Comparison of ENCODE assay signal across 8 cellular contexts in the genomic region with DNA sequence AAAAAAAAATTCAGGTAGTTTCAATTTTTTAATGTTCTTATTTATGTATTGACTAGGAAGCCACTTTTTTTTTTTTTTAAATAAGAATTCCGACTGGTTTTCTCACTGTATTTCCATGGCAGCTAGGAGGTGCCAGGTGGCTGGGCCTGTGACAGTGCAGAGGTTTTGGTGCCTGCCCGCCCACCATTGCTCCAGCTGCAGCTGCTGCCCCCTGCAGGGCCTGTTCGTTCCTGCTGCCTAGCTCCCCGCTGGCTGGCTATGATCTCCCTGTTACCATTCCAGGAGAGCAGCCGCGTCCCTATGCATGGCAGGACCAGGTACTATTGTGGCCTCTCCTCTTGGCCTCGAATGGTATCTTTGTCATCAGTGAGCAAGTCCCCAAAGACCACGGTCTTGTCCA. TPM values are rescaled to one million over a fixed set of nuclear protein-coding genes. Genes with fewer than 3 reads are reported as not detected.
DNase-seq lines count a peak whose midpoint lies in the region; ATAC-seq, FAIRE-seq and TF ChIP-seq lines count a peak whose summit lies in the region.
"Not testable (repeated sequence)": the region's sequence is repeated elsewhere in the genome, so short reads cannot be mapped to it uniquely, and the experiment has no call there.

No MANE protein-coding gene starts in this region.

- not testable (repeated sequence) for H3K9me3 ChIP-seq in astrocyte (ENCODE audit: insufficient read depth, low read depth, low read length); psoas muscle; upper lobe of left lung

- H3K27me3 ChIP-seq in astrocyte (ENCODE audit: insufficient read depth, low read length); psoas muscle (ENCODE audit: insufficient read depth in 3 of 3, low read length in 2 of 3); upper lobe of left lung: not testable (repeated sequence)

- not testable (repeated sequence) for H2AFZ ChIP-seq in astrocyte (ENCODE audit: low read depth, low read length)

- H3K4me1 Mint-ChIP-seq in astrocyte (ENCODE audit: low read depth, unreplicated experiment) = not testable (repeated sequence)

- intact Hi-C loops in left cardiac atrium (cut with DNase I) = loop anchor here in 1 of 2 donors (10.0 kb wide), 1 partner anchor 56 kb away; no protein-coding TSS in a partner anchor
- intact Hi-C loops in psoas muscle (cut with DNase I) = loop anchor here in 1 of 2 donors (10.0 kb wide), 1 partner anchor 46 kb away; no protein-coding TSS in a partner anchor

- WGBS in psoas muscle, 3 donors = 13 to 38% (median 15%) methylated on average over 7 to 8 of the region's 8 CpGs
- 0 to 35% methylated on average over 1 to 8 of the region's 8 CpGs for WGBS in upper lobe of left lung, 2 donors

- not testable (repeated sequence) for FAIRE-seq in astrocyte (lab: Jason Lieb, UNC)

- not testable (repeated sequence) for H3K36me3 Mint-ChIP-seq in astrocyte (ENCODE audit: low read depth, unreplicated experiment)

- not testable (repeated sequence) for H3K9me3 Mint-ChIP-seq in astrocyte (ENCODE audit: unreplicated experiment)

- TF ChIP-seq POLR2A in upper lobe of left lung (IDR thresholded peaks at IDR 0.05) = not testable (repeated sequence)

- not testable (repeated sequence) for H3K4me3 ChIP-seq in GM12865 (ENCODE audit: low read depth, low read length); astrocyte (ENCODE audit: insufficient read depth, low read depth, low read length); upper lobe of left lung
- peak overlapping the region; percentile 77 for H3K4me3 ChIP-seq in psoas muscle

- not testable (repeated sequence) for H3K27me3 Mint-ChIP-seq in astrocyte (ENCODE audit: low read depth, unreplicated experiment)

- peaks cover 11% of the 10 kb centered on the region for H3K79me2 ChIP-seq in astrocyte (ENCODE audit: insufficient read depth, low read length)

- DNase-seq in GM12865 (ENCODE audit: low read depth) (peak; percentile 61), NCI-H2227 treated with DMSO at 0.1 percent for 48 hours (lab: John Stamatoyannopoulos, UW) (peak; percentile 24), astrocyte (ENCODE audit: low read depth) (peak; percentile 8), left cardiac atrium (peak; percentile 59), psoas muscle (peak; percentile 61 to 67), upper lobe of left lung (peak; percentile 48 to 90)

- not testable (repeated sequence) for H3K36me3 ChIP-seq in astrocyte (ENCODE audit: insufficient read depth, low read length)
- H3K36me3 ChIP-seq in psoas muscle (ENCODE audit: insufficient read depth in 1 of 2, low read depth in 1 of 2) = peaks cover 6 to 14% of the 10 kb centered on the region in 2 donors
- peaks cover 0 to 13% (median 1%) of the 10 kb centered on the region in 4 donors for H3K36me3 ChIP-seq in upper lobe of left lung

- H3K27ac ChIP-seq in astrocyte (ENCODE audit: low read depth, low read length); upper lobe of left lung: not testable (repeated sequence)
- peak overlapping the region; percentile 92 for H3K27ac ChIP-seq in psoas muscle

- peak; percentile 53 for TF ChIP-seq CTCF in GM12865 (IDR thresholded peaks at IDR 0.05; ENCODE audit: insufficient read depth, low read depth, low read length, missing control alignments)
- not testable (repeated sequence) for TF ChIP-seq CTCF in astrocyte (IDR thresholded peaks at IDR 0.05; ENCODE audit: insufficient read depth, low read depth, low read length)
- TF ChIP-seq CTCF in psoas muscle (IDR thresholded peaks at IDR 0.05) = peak; percentile 59
- TF ChIP-seq CTCF in upper lobe of left lung (IDR thresholded peaks at IDR 0.05) = peak; percentile 51 to 67 (median 60)

- not testable (repeated sequence) for H3K27ac Mint-ChIP-seq in astrocyte (ENCODE audit: unreplicated experiment)

- peaks cover 13% of the 10 kb centered on the region for H3K4me1 ChIP-seq in astrocyte (ENCODE audit: insufficient read depth, low read length)
- H3K4me1 ChIP-seq in psoas muscle = peaks cover 23% of the 10 kb centered on the region
- peaks cover 8 to 44% (median 25%) of the 10 kb centered on the region in 4 donors for H3K4me1 ChIP-seq in upper lobe of left lung

- H3K9ac ChIP-seq in astrocyte (ENCODE audit: low read length) = not testable (repeated sequence)

- peak; percentile 32 for ATAC-seq in HG02885 (IDR thresholded peaks at IDR 0.05; ENCODE audit: poor library complexity, unreplicated experiment)
- ATAC-seq in activated CD4-positive, CD25-positive, alpha-beta regulatory T cell treated with anti-CD3 and anti-CD28 coated beads, Interleukin-2, amount 50 U/mL, for 24 hours = peak; percentile 48 to 57
- peak; percentile 28 to 67 for ATAC-seq in left cardiac atrium
- peak; percentile 63 to 75 (median 72) for ATAC-seq in psoas muscle
- ATAC-seq in upper lobe of left lung (ENCODE audit: low FRiP score in 2 of 2) = peak; percentile 82 to 87

- not testable (repeated sequence) for H3K4me2 ChIP-seq in astrocyte (ENCODE audit: low read length)

- TF ChIP-seq EP300 in upper lobe of left lung (IDR thresholded peaks at IDR 0.05) = not testable (repeated sequence)

- H4K20me1 ChIP-seq in astrocyte (ENCODE audit: insufficient read depth, low read length) = not testable (repeated sequence)

- not testable (repeated sequence) for H3K4me3 Mint-ChIP-seq in astrocyte (ENCODE audit: unreplicated experiment)

RNA-seq across cellular contexts. Expression of a gene that starts 1.9 kb away (rescaled TPM):
- 15.7 and 17.8 TPM in 2 replicates for total RNA-seq in astrocyte
- 100 to 1,000 TPM; 130 to 151 TPM for total RNA-seq in left cardiac atrium
- 100 to 1,000 TPM in 1 of 4 donors, 10 to 100 TPM in 3; 34.3 to 153 (median 62.2) TPM for total RNA-seq in psoas muscle
- polyA plus RNA-seq in psoas muscle = 10 to 100 TPM; 31.2 to 86.1 (median 68.4) TPM
- total RNA-seq in upper lobe of left lung = 100 to 1,000 TPM in 1 of 6 donors, 10 to 100 TPM in 5; 24.0 to 119 (median 46.7) TPM

RNA-seq across cellular contexts. Expression of a gene that starts 12.2 kb away (rescaled TPM):
- total RNA-seq in astrocyte (not detected in 2 replicates), left cardiac atrium (under 1 TPM; 0.15 to 0.37 TPM), psoas muscle (under 1 TPM in 2 of 4 donors, not detected in 2; 0.10 to 0.24 TPM), upper lobe of left lung (1 to 10 TPM in 2 of 6 donors, under 1 TPM in 3, not detected in 1; 0.61 to 2.1 (median 0.94) TPM)
- polyA plus RNA-seq in psoas muscle = under 1 TPM; 0.03 to 0.08 (median 0.03) TPM

RNA-seq across cellular contexts. Expression of a gene that starts 20.8 kb away (rescaled TPM):
- 0.14 TPM in 1 of 2 replicates, not detected in the other for total RNA-seq in astrocyte
- total RNA-seq in left cardiac atrium = 1 to 10 TPM; 1.1 to 1.6 TPM
- total RNA-seq in psoas muscle = under 1 TPM; 0.25 to 0.60 (median 0.32) TPM
- 1 to 10 TPM in 1 of 3 donors, under 1 TPM in 2; 0.11 to 2.5 (median 0.16) TPM for polyA plus RNA-seq in psoas muscle
- total RNA-seq in upper lobe of left lung = 1 to 10 TPM in 5 of 6 donors, not detected in 1; 1.3 to 6.4 (median 4.9) TPM

RNA-seq across cellular contexts. Expression of a gene that starts 34.0 kb away (rescaled TPM):
- 2.1 and 2.5 TPM in 2 replicates for total RNA-seq in astrocyte
- 10 to 100 TPM in 1 of 2 donors, 1 to 10 TPM in 1; 7.9 to 23.3 TPM for total RNA-seq in left cardiac atrium
- 10 to 100 TPM in 2 of 4 donors, 1 to 10 TPM in 2; 3.1 to 19.5 (median 10.5) TPM for total RNA-seq in psoas muscle
- polyA plus RNA-seq in psoas muscle = 10 to 100 TPM in 1 of 3 donors, 1 to 10 TPM in 2; 6.1 to 12.9 (median 7.4) TPM
- 10 to 100 TPM in 2 of 6 donors, 1 to 10 TPM in 4; 3.2 to 22.8 (median 8.9) TPM for total RNA-seq in upper lobe of left lung

RNA-seq across cellular contexts. Expression of a gene that starts 41.4 kb away (rescaled TPM):
- total RNA-seq in astrocyte (not detected in 2 replicates), left cardiac atrium (not detected), psoas muscle (not detected), upper lobe of left lung (not detected)
- not detected for polyA plus RNA-seq in psoas muscle

Comparison
In these comparisons a context has a peak if more than half of its experiments do, and no peak if none do; other contexts are left out.
1. DNase-seq: peak in every context shown above with its lines; median percentile 69 in upper lobe of left lung; 64 in psoas muscle; 61 in GM12865; 59 in left cardiac atrium; 24 in NCI-H2227 treated with DMSO at 0.1 percent for 48 hours; 8 in astrocyte.
2. ATAC-seq: peak in every context shown above with its lines; median percentile 84 in upper lobe of left lung; 72 in psoas muscle; 52 in activated CD4-positive, CD25-positive, alpha-beta regulatory T cell treated with anti-CD3 and anti-CD28 coated beads, Interleukin-2, amount 50 U/mL, for 24 hours; 48 in left cardiac atrium; 32 in HG02885.